Comparison of ENCODE assay signal across 8 cellular contexts in genomic region chrX:53312946-53313745, GRCh38. TPM values are rescaled to one million over a fixed set of nuclear protein-coding genes. Genes with fewer than 3 reads are reported as not detected.
DNase-seq lines count a peak whose midpoint lies in the region; ATAC-seq and TF ChIP-seq lines count a peak whose summit lies in the region.

No MANE protein-coding gene starts in this region.

- DNase-seq in C1 segment of cervical spinal cord (lab: John Stamatoyannopoulos, UW) = peak in 10 of 14 donors; percentile 5 to 75 (median 44)
- peak; percentile 74 for DNase-seq in NCI-H2227 (lab: John Stamatoyannopoulos, UW; ENCODE audit: unreplicated experiment)
- DNase-seq in activated CD4-positive, alpha-beta T cell treated with anti-CD3 and anti-CD28 coated beads, Interleukin-2, amount 50 U/mL, for 1 hour = peak; percentile 56
- peak; percentile 26 to 45 for DNase-seq in dermis microvascular lymphatic vessel endothelial cell (ENCODE audit: low read depth in 2 of 2)
- no peak for DNase-seq in lower lobe of right lung
- DNase-seq in stimulated activated CD8-positive, alpha-beta memory T cell treated with anti-CD3 and anti-CD28 coated beads, Interleukin-2, amount 100 ng/mL, for 1 hour (ENCODE audit: low read depth in 2 of 2) = peak; percentile 28 to 42

- H3K4me3 ChIP-seq in lower lobe of right lung = no peak overlapping the region

- no peaks in the 10 kb centered on the region for H3K27me3 ChIP-seq in lower lobe of right lung (ENCODE audit: low read depth)

- no peaks in the 10 kb centered on the region for H3K9me3 ChIP-seq in lower lobe of right lung

- no peaks in the 10 kb centered on the region for H3K36me3 ChIP-seq in lower lobe of right lung

- peak; percentile 67 for TF ChIP-seq CTCF in lower lobe of right lung (IDR thresholded peaks at IDR 0.05)

- intact Hi-C loops in lower lobe of right lung (cut with DNase I) = no loop called here

- peaks cover 7% of the 10 kb centered on the region for H3K4me1 ChIP-seq in lower lobe of right lung

- ATAC-seq in GM19351 (IDR thresholded peaks at IDR 0.05; ENCODE audit: unreplicated experiment) (peak; percentile 55), lower lobe of right lung (peak; percentile 78 to 80), GM21423 (IDR thresholded peaks at IDR 0.05; ENCODE audit: unreplicated experiment) (no peak)

- no peak overlapping the region for H3K27ac ChIP-seq in lower lobe of right lung

RNA-seq across cellular contexts. Expression of gene IQSEC2, which starts 31.8 kb away (rescaled TPM):
- 0.39 and 0.76 TPM in 2 replicates for total RNA-seq in dermis microvascular lymphatic vessel endothelial cell
- 24.0 TPM for total RNA-seq in lower lobe of right lung

Comparison
In these comparisons a context has a peak if more than half of its experiments do, and no peak if none do; other contexts are left out.
1. RNA of gene IQSEC2, which starts 31.8 kb away (total RNA-seq): 24.0 TPM in lower lobe of right lung (single experiment); 0.39 to 0.76 TPM in dermis microvascular lymphatic vessel endothelial cell; every median in the first group is over 10 times any median in the second.